In genomic region chr6:4870821-4871494, GRCh38 we compare ENCODE assay signal across 1 cellular context.
TF ChIP-seq lines count a peak whose summit lies in the region.

No MANE protein-coding gene starts in this region.

TF ChIP-seq in K562, 482 proteins besides CTCF, POLR2A, EP300 and RAD21 (continued from another document):
- TF ChIP-seq DPF2 (IDR thresholded peaks at IDR 0.05) = 0 out of 2 replicates have a peak, but pooled peaks have one; percentile 28
- no peak for TF ChIP-seq ZNF644 (tag; IDR thresholded peaks at IDR 0.05; ENCODE audit: low read depth)
- TF ChIP-seq ZBTB33 (CRISPR knock-in tag; IDR thresholded peaks at IDR 0.05) = no peak
- TF ChIP-seq, protein P1, sequence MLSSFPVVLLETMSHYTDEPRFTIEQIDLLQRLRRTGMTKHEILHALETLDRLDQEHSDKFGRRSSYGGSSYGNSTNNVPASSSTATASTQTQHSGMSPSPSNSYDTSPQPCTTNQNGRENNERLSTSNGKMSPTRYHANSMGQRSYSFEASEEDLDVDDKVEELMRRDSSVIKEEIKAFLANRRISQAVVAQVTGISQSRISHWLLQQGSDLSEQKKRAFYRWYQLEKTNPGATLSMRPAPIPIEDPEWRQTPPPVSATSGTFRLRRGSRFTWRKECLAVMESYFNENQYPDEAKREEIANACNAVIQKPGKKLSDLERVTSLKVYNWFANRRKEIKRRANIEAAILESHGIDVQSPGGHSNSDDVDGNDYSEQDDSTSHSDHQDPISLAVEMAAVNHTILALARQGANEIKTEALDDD (IDR thresholded peaks at IDR 0.05) = no peak
- TF ChIP-seq ELF1 (tag; IDR thresholded peaks at IDR 0.05) = no peak
- TF ChIP-seq TBL1XR1 (IDR thresholded peaks at IDR 0.05; ENCODE audit: low read length in 2 of 2) = no peak
